ENCODE assay signal across 16 cellular contexts in the genomic region with DNA sequence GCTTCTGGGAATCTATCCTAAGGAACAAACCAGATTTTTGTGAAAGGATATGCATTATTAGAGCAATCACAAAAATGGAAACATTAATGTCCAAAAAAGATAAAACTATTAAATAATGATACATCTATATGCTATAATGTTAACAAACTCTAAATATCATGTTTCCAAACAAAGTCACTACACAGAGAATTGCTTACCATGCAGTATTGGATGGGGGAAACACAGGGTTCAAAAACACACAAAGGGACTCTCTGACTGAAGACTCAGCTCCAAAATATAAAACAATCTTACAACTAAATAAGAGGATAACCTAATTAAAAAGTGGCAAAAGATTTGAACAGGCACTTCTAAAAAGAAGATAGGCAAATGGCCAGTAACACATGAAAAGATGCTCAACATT.
DNase-seq lines count a peak whose midpoint lies in the region; ATAC-seq, FAIRE-seq and TF ChIP-seq lines count a peak whose summit lies in the region.
"Had no signal": no experiment of that assay in that cellular context is flagged by ENCODE, and none has a peak within 500 bp of the region (broad histone marks: within the 10 kb centered on the region; RNA-seq: fewer than 3 reads in every experiment).

No MANE protein-coding gene starts in this region.

- H3K4me3 ChIP-seq in Loucy (ENCODE audit: low read length, poor library complexity, severe bottlenecking) (peak overlapping the region; percentile 54), endodermal cell (ENCODE audit: low read length) (no peak overlapping the region)
- H3K4me3 ChIP-seq: GM23338 had no signal

- H3K27ac ChIP-seq in endodermal cell (ENCODE audit: low read depth, low read length): no peak overlapping the region

- no peak overlapping the region for H2AFZ ChIP-seq in Loucy (ENCODE audit: low read length)
- H2AFZ ChIP-seq: GM23338 had no signal

- H3K36me3 Mint-ChIP-seq in natural killer cell treated with Interleukin-12 subunit alpha and Interleukin-12 subunit beta and Interleukin-15 and Interleukin-18, amount 100 ng/mL, for 72 hours: peaks cover 24% of the 10 kb centered on the region
- H3K36me3 Mint-ChIP-seq in natural killer cell: peaks cover 9% of the 10 kb centered on the region
- no peaks in the 10 kb centered on the region for H3K36me3 Mint-ChIP-seq in endodermal cell (ENCODE audit: low read depth)

- ATAC-seq in natural killer cell treated with Interleukin-12 subunit alpha and Interleukin-12 subunit beta and Interleukin-15 and Interleukin-18, amount 100 ng/mL, for 72 hours: no peak
- ATAC-seq in natural killer cell: no peak
- ATAC-seq: GM23338, HCT116 had no signal

- H3K4me2 ChIP-seq in Loucy (ENCODE audit: low read depth, low read length, poor library complexity, severe bottlenecking): peak overlapping the region; percentile 66
- H3K4me2 ChIP-seq: GM23338 had no signal

- peaks cover 24% of the 10 kb centered on the region for H3F3A ChIP-seq in Loucy (ENCODE audit: low read depth)

- no peaks in the 10 kb centered on the region for H3K36me3 ChIP-seq in Loucy (ENCODE audit: insufficient read depth, low read length)
- H3K36me3 ChIP-seq in endodermal cell (ENCODE audit: control insufficient read depth, insufficient read depth, low read length): no peaks in the 10 kb centered on the region

- peaks cover 13% of the 10 kb centered on the region; the same call in 1 of the 2 replicates for H3K79me2 ChIP-seq in Loucy (ENCODE audit: insufficient read depth, low read length)

- H3K4me1 Mint-ChIP-seq in natural killer cell treated with Interleukin-12 subunit alpha and Interleukin-12 subunit beta and Interleukin-15 and Interleukin-18, amount 100 ng/mL, for 72 hours (ENCODE audit: low read depth in 2 of 2): peaks cover 35 to 41% of the 10 kb centered on the region in 2 donors
- peaks cover 37 to 41% of the 10 kb centered on the region in 2 donors for H3K4me1 Mint-ChIP-seq in natural killer cell
- H3K4me1 Mint-ChIP-seq in endodermal cell: no peaks in the 10 kb centered on the region
- H3K4me1 Mint-ChIP-seq: GM23338, H9 had no signal

- H3K4me1 ChIP-seq in Loucy (ENCODE audit: insufficient read depth, low read length, poor library complexity, severe bottlenecking): peaks cover 80% of the 10 kb centered on the region
- no peaks in the 10 kb centered on the region for H3K4me1 ChIP-seq in endodermal cell (ENCODE audit: control insufficient read depth, insufficient read depth, low read length)

- peak overlapping the region in 1 of 2 donors; percentile 22 for H3K27ac Mint-ChIP-seq in natural killer cell treated with Interleukin-12 subunit alpha and Interleukin-12 subunit beta and Interleukin-15 and Interleukin-18, amount 100 ng/mL, for 72 hours
- H3K27ac Mint-ChIP-seq in natural killer cell: no peak overlapping the region
- no peak overlapping the region for H3K27ac Mint-ChIP-seq in endodermal cell
- H3K27ac Mint-ChIP-seq: GM23338, H9 had no signal

- peak overlapping the region; percentile 62 for H3K9ac ChIP-seq in Loucy (ENCODE audit: low read depth, low read length, poor library complexity, severe bottlenecking)
- no peak overlapping the region for H3K9ac ChIP-seq in endodermal cell (ENCODE audit: extremely low read depth, low read length, poor library complexity, severe bottlenecking)

- no peak for DNase-seq in natural killer cell treated with Interleukin-12 subunit alpha and Interleukin-12 subunit beta and Interleukin-15 and Interleukin-18, amount 100 ng/mL, for 72 hours (ENCODE audit: low spot score)
- DNase-seq in natural killer cell: no peak
- DNase-seq in GM12892 (ENCODE audit: insufficient read length): no peak
- no peak for DNase-seq in endodermal cell
- DNase-seq in stimulated activated CD4-positive, alpha-beta T cell treated with anti-CD3 and anti-CD28 coated beads, Interleukin-4, amount 100 ng/mL, for 4 hours: no peak
- DNase-seq in NCI-H187 treated with DMSO at 0.1 percent for 48 hours (lab: John Stamatoyannopoulos, UW): no peak
- DNase-seq: C1 segment of cervical spinal cord; Calu3; CD4-positive, alpha-beta memory T cell; COR-L47; DND-41; H9 had no signal

- intact Hi-C loops in natural killer cell (cut with micrococcal nuclease): loop anchor here (5.0 kb wide), 2 partner anchors 137 to 303 kb away; partner anchors contain the start of gene DPF3

- no peaks in the 10 kb centered on the region for H3K27me3 ChIP-seq in Loucy (ENCODE audit: insufficient read depth, low read length, poor library complexity, severe bottlenecking)
- H3K27me3 ChIP-seq in endodermal cell (ENCODE audit: control insufficient read depth, insufficient read depth, low read length, poor library complexity, severe bottlenecking): no peaks in the 10 kb centered on the region

- H3K27me3 Mint-ChIP-seq in natural killer cell treated with Interleukin-12 subunit alpha and Interleukin-12 subunit beta and Interleukin-15 and Interleukin-18, amount 100 ng/mL, for 72 hours: peaks cover 53 to 78% of the 10 kb centered on the region in 2 donors
- H3K27me3 Mint-ChIP-seq in natural killer cell (ENCODE audit: low read depth in 2 of 2) (peaks cover 78 to 86% of the 10 kb centered on the region in 2 donors), endodermal cell (ENCODE audit: insufficient read depth) (peaks cover 4% of the 10 kb centered on the region)

- peak; percentile 5 for FAIRE-seq in GM12892 (lab: Jason Lieb, UNC)
- FAIRE-seq: G401.6 had no signal

- H3K9me2 ChIP-seq in Loucy (replicated peaks; ENCODE audit: low read depth, low read length): no peaks in the 10 kb centered on the region

- no peaks in the 10 kb centered on the region for H4K20me1 ChIP-seq in Loucy (ENCODE audit: insufficient read depth, low read length, poor library complexity, severe bottlenecking)

- TF ChIP-seq CTCF in natural killer cell (IDR thresholded peaks at IDR 0.05): no peak
- TF ChIP-seq CTCF in Loucy (conservative IDR thresholded peaks at IDR 0.05; ENCODE audit: low read length): no peak
- TF ChIP-seq CTCF in endodermal cell (conservative IDR thresholded peaks at IDR 0.05): no peak

- TF ChIP-seq POLR2A in GM12892 (IDR thresholded peaks at IDR 0.05; ENCODE audit: low read depth, low read length): no peak

- no peaks in the 10 kb centered on the region for H3K9me3 Mint-ChIP-seq in natural killer cell treated with Interleukin-12 subunit alpha and Interleukin-12 subunit beta and Interleukin-15 and Interleukin-18, amount 100 ng/mL, for 72 hours
- H3K9me3 Mint-ChIP-seq in natural killer cell (no peaks in the 10 kb centered on the region), endodermal cell (no peaks in the 10 kb centered on the region)
- H3K9me3 Mint-ChIP-seq: H9 had no signal

- no peaks in the 10 kb centered on the region for H3K9me3 ChIP-seq in Loucy (ENCODE audit: insufficient read depth, low read depth, low read length)
- no peaks in the 10 kb centered on the region for H3K9me3 ChIP-seq in endodermal cell (ENCODE audit: control insufficient read depth, low read length)

- peak overlapping the region; percentile 43 for H3K4me3 Mint-ChIP-seq in natural killer cell treated with Interleukin-12 subunit alpha and Interleukin-12 subunit beta and Interleukin-15 and Interleukin-18, amount 100 ng/mL, for 72 hours
- no peak overlapping the region for H3K4me3 Mint-ChIP-seq in natural killer cell
- H3K4me3 Mint-ChIP-seq in endodermal cell: no peak overlapping the region
- H3K4me3 Mint-ChIP-seq: GM23338, H9 had no signal
